Comparison of ENCODE assay signal across 19 cellular contexts in the genomic region with DNA sequence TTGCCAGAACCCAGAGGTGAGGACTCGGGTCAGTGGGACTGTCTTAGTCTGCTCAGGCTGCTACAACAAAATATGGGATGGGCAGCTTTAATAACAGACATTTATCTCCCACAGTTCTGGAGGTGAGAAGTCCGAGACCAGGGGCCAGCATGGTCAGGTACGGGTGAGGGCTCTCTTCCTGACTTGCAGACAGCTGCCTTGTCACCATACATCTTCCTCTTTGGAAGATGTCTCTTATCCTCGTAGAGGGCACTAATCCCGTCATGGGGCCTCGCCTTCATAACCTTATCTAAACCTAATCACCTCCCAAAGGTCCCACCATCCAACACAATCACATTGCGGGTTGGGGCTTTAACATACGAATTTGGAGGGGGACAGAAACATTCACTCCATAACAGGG.
"Had no signal": no experiment of that assay in that cellular context is flagged by ENCODE, and none has a peak within 500 bp of the region (broad histone marks: within the 10 kb centered on the region; RNA-seq: fewer than 3 reads in every experiment).

No MANE protein-coding gene starts in this region.

- H3K9me3 Mint-ChIP-seq: activated CD4-positive, alpha-beta memory T cell treated with anti-CD3 and anti-CD28 coated beads, Interleukin-2, amount 10 ng/mL, durations not matched to agents 7 days and 5 days; activated CD4-positive, alpha-beta T cell treated with anti-CD3 and anti-CD28 coated beads, Interleukin-2, amount 10 ng/mL, durations not matched to agents 7 days and 5 days; activated naive CD4-positive, alpha-beta T cell treated with anti-CD3 and anti-CD28 coated beads, Interleukin-2, amount 50 U/mL, for 72 hours; activated T-cell treated with anti-CD3 and anti-CD28 coated beads, Interleukin-2, amount 50 U/mL, for 4 hours; activated T-helper 17 cell treated with anti-CD3 and anti-CD28 coated beads, Interleukin-2, amount 50 U/mL, for 72 hours; natural killer cell treated with Interleukin-12 subunit alpha and Interleukin-12 subunit beta and Interleukin-15 and Interleukin-18, amount 100 ng/mL, for 72 hours; stimulated activated naive B cell treated with anti-CD40 and anti-IgM and Interleukin-4, amounts not matched to agents 10 μg/mL and 1 μg/mL and 100 μg/mL, for 72 hours had no signal

- H3K4me3 ChIP-seq: colonic mucosa, dorsolateral prefrontal cortex, heart left ventricle, mucosa of descending colon, tibial nerve had no signal

- H3K27me3 ChIP-seq: colonic mucosa, dorsolateral prefrontal cortex, heart left ventricle, neutrophil, tibial nerve had no signal

- ATAC-seq: activated naive CD4-positive, alpha-beta T cell treated with anti-CD3 and anti-CD28 coated beads, Interleukin-2, amount 50 U/mL, for 72 hours; activated T-cell treated with anti-CD3 and anti-CD28 coated beads, Interleukin-2, amount 50 U/mL, for 4 hours; activated T-helper 17 cell treated with anti-CD3 and anti-CD28 coated beads, Interleukin-2, amount 50 U/mL, for 72 hours; mucosa of descending colon; T-helper 17 cell had no signal

- H3K27ac Mint-ChIP-seq: activated CD4-positive, alpha-beta memory T cell treated with anti-CD3 and anti-CD28 coated beads, Interleukin-2, amount 10 ng/mL, durations not matched to agents 7 days and 5 days; activated CD4-positive, alpha-beta T cell treated with anti-CD3 and anti-CD28 coated beads, Interleukin-2, amount 10 ng/mL, durations not matched to agents 7 days and 5 days; natural killer cell treated with Interleukin-12 subunit alpha and Interleukin-12 subunit beta and Interleukin-15 and Interleukin-18, amount 100 ng/mL, for 72 hours; stimulated activated naive B cell treated with anti-CD40 and anti-IgM and Interleukin-4, amounts not matched to agents 10 μg/mL and 1 μg/mL and 100 μg/mL, for 72 hours; T-helper 17 cell had no signal

- H3K27ac ChIP-seq: colonic mucosa, dorsolateral prefrontal cortex, heart left ventricle, neutrophil had no signal

- H3K36me3 Mint-ChIP-seq: activated naive CD4-positive, alpha-beta T cell treated with anti-CD3 and anti-CD28 coated beads, Interleukin-2, amount 50 U/mL, for 72 hours; natural killer cell treated with Interleukin-12 subunit alpha and Interleukin-12 subunit beta and Interleukin-15 and Interleukin-18, amount 100 ng/mL, for 72 hours; stimulated activated naive B cell treated with anti-CD40 and anti-IgM and Interleukin-4, amounts not matched to agents 10 μg/mL and 1 μg/mL and 100 μg/mL, for 72 hours had no signal

- H3K4me3 Mint-ChIP-seq: activated CD4-positive, alpha-beta memory T cell treated with anti-CD3 and anti-CD28 coated beads, Interleukin-2, amount 10 ng/mL, durations not matched to agents 7 days and 5 days; activated CD4-positive, alpha-beta T cell treated with anti-CD3 and anti-CD28 coated beads, Interleukin-2, amount 10 ng/mL, durations not matched to agents 7 days and 5 days; activated T-cell treated with anti-CD3 and anti-CD28 coated beads, Interleukin-2, amount 50 U/mL, for 4 hours; activated T-helper 17 cell treated with anti-CD3 and anti-CD28 coated beads, Interleukin-2, amount 50 U/mL, for 72 hours; natural killer cell treated with Interleukin-12 subunit alpha and Interleukin-12 subunit beta and Interleukin-15 and Interleukin-18, amount 100 ng/mL, for 72 hours; stimulated activated naive B cell treated with anti-CD40 and anti-IgM and Interleukin-4, amounts not matched to agents 10 μg/mL and 1 μg/mL and 100 μg/mL, for 72 hours; T-helper 17 cell had no signal

- H3K4me1 Mint-ChIP-seq: activated CD4-positive, alpha-beta memory T cell treated with anti-CD3 and anti-CD28 coated beads, Interleukin-2, amount 10 ng/mL, durations not matched to agents 7 days and 5 days; activated CD4-positive, alpha-beta T cell treated with anti-CD3 and anti-CD28 coated beads, Interleukin-2, amount 10 ng/mL, durations not matched to agents 7 days and 5 days; activated T-helper 17 cell treated with anti-CD3 and anti-CD28 coated beads, Interleukin-2, amount 50 U/mL, for 72 hours had no signal

- DNase-seq: activated CD4-positive, alpha-beta memory T cell treated with anti-CD3 and anti-CD28 coated beads, Interleukin-2, amount 10 ng/mL, durations not matched to agents 7 days and 5 days; activated CD4-positive, alpha-beta T cell treated with anti-CD3 and anti-CD28 coated beads, Interleukin-2, amount 10 ng/mL, durations not matched to agents 7 days and 5 days; activated CD4-positive, CD25-positive, alpha-beta regulatory T cell treated with anti-CD3 and anti-CD28 coated beads, Interleukin-2, amount 50 U/mL, for 72 hours; activated T-cell treated with anti-CD3 and anti-CD28 coated beads, Interleukin-2, amount 50 U/mL, for 4 hours; cerebellar nuclear complex; colonic mucosa; dorsolateral prefrontal cortex; effector memory CD4-positive, alpha-beta T cell; heart left ventricle; mucosa of descending colon; stimulated activated CD4-positive, alpha-beta T cell treated with anti-CD3 and anti-CD28 coated beads, Interleukin-15, amount 100 ng/mL, for 24 hours; stimulated activated CD4-positive, alpha-beta T cell treated with anti-CD3 and anti-CD28 coated beads, Interleukin-2, amount 100 ng/mL, for 24 hours; stimulated activated naive B cell treated with anti-CD40 and anti-IgM and Interleukin-4, amounts not matched to agents 10 μg/mL and 1 μg/mL and 100 μg/mL, for 72 hours; T-helper 17 cell had no signal

- H3K27me3 Mint-ChIP-seq: activated T-helper 17 cell treated with anti-CD3 and anti-CD28 coated beads, Interleukin-2, amount 50 U/mL, for 72 hours had no signal

- H3K9me3 ChIP-seq: colonic mucosa, heart left ventricle, mucosa of descending colon, neutrophil, tibial nerve had no signal

- H3K4me1 ChIP-seq: colonic mucosa had no signal

- H3K36me3 ChIP-seq: colonic mucosa, heart left ventricle, neutrophil, tibial nerve had no signal
